In the genomic region with DNA sequence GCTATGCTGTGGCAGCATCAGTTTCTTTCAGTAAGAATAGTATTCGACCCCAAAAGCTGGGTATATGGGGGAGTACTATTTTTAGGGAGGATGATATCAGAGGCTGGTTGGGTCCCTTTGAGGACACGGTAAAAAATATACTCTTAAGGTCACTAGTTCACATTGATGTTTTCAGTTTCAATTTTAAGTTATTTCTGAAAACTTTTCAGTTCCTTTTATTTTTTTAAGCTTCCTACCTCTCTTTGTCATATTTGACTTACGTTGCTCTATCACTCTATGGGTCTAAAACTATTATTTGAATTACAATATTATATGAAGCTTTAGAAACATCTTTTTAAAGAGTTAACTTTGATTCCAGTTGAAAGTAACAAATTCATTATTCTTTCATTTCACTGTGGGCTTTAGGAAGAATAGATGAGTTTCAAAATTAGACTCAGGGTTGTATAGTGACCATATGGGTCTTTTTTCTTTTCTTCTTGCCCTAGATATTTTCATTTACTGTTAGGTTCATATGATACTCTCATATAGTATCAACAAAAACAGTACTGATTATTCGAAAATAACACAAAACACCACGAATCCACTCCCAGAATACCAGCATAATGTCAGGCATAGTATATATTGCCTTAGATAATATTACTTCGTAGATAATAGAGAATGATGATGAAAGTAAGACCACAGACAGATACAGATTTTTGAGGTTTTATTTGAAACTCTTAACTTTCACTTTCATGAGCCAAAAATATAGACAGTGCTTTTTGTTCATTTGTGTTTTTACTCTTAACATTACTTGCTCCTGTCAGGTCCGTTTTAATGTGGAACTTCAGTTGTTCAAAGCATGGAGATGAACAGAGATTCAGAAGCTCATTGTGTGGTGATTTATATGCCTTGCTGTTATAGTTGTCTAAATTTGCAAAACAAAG, we compare ENCODE assay signal across 9 cellular contexts. TPM values are rescaled to one million over a fixed set of nuclear protein-coding genes. Genes with fewer than 3 reads are reported as not detected.
DNase-seq lines count a peak whose midpoint lies in the region; ATAC-seq and TF ChIP-seq lines count a peak whose summit lies in the region.
"Had no signal": no experiment of that assay in that cellular context is flagged by ENCODE, and none has a peak within 500 bp of the region (broad histone marks: within the 10 kb centered on the region; RNA-seq: fewer than 3 reads in every experiment).

No MANE protein-coding gene starts in this region.

- TF ChIP-seq POLR2A in uterus (IDR thresholded peaks at IDR 0.05) (no peak), esophagus muscularis mucosa (IDR thresholded peaks at IDR 0.05; ENCODE audit: low read depth) (no peak)

- H3K9me3 ChIP-seq in uterus (no peaks in the 10 kb centered on the region), esophagus muscularis mucosa (no peaks in the 10 kb centered on the region), WERI-Rb-1 (ENCODE audit: severe bottlenecking) (peaks cover 5% of the 10 kb centered on the region)

- DNase-seq in activated naive CD8-positive, alpha-beta T cell treated with anti-CD3 and anti-CD28 coated beads, Interleukin-2, amount 50 U/mL, for 24 hours: no peak
- no peak for DNase-seq in iPS-NIHi11 (ENCODE audit: low spot score)
- no peak for DNase-seq in uterus
- DNase-seq in esophagus muscularis mucosa (ENCODE audit: extremely low spot score): no peak
- DNase-seq in WERI-Rb-1: no peak

- H3K4me1 ChIP-seq in uterus (no peaks in the 10 kb centered on the region), esophagus muscularis mucosa (peaks cover 0 to 6% (median 3%) of the 10 kb centered on the region in 4 donors)

- no peak for TF ChIP-seq CTCF in uterus (IDR thresholded peaks at IDR 0.05)
- no peak for TF ChIP-seq CTCF in esophagus muscularis mucosa (IDR thresholded peaks at IDR 0.05)
- TF ChIP-seq CTCF in WERI-Rb-1 (IDR thresholded peaks at IDR 0.05; ENCODE audit: low read depth, low read length): no peak

- H3K27me3 ChIP-seq in uterus: no peaks in the 10 kb centered on the region
- no peaks in the 10 kb centered on the region for H3K27me3 ChIP-seq in esophagus muscularis mucosa
- H3K27me3 ChIP-seq in WERI-Rb-1 (ENCODE audit: insufficient read depth, low read depth, severe bottlenecking): no peaks in the 10 kb centered on the region

- H3K36me3 ChIP-seq in uterus (no peaks in the 10 kb centered on the region), esophagus muscularis mucosa (peaks cover 0 to 10% (median 0%) of the 10 kb centered on the region in 4 donors), WERI-Rb-1 (no peaks in the 10 kb centered on the region)

- intact Hi-C loops in uterus (cut with DNase I; ENCODE audit: low total_unique reads) (no loop called here), esophagus muscularis mucosa (cut with DNase I) (no loop called here)

- H3K27ac ChIP-seq in uterus (peak overlapping the region in 1 of 2 donors; percentile 63), esophagus muscularis mucosa (replicated peaks in 1 of 4) (no peak overlapping the region), WERI-Rb-1 (no peak overlapping the region)

- no peak for TF ChIP-seq EP300 in esophagus muscularis mucosa (IDR thresholded peaks at IDR 0.05)

- ATAC-seq in GM19455 (IDR thresholded peaks at IDR 0.05; ENCODE audit: unreplicated experiment) (peak; percentile 89), HG03196 (IDR thresholded peaks at IDR 0.05; ENCODE audit: unreplicated experiment) (peak; percentile 95)
- ATAC-seq in activated naive CD8-positive, alpha-beta T cell treated with anti-CD3 and anti-CD28 coated beads, Interleukin-2, amount 50 U/mL, for 24 hours: peak; percentile 65

- H3K4me3 ChIP-seq in GM08714 (ENCODE audit: low read length) (peak overlapping the region; percentile 28; the same call in 1 of the 2 replicates), uterus (no peak overlapping the region), esophagus muscularis mucosa (no peak overlapping the region), WERI-Rb-1 (ENCODE audit: low read depth, low read length) (no peak overlapping the region)

- no peaks in the 10 kb centered on the region for H3K27me3 Mint-ChIP-seq in activated naive CD8-positive, alpha-beta T cell treated with anti-CD3 and anti-CD28 coated beads, Interleukin-2, amount 50 U/mL, for 24 hours

- peak overlapping the region; percentile 74 for H3K4me3 Mint-ChIP-seq in activated naive CD8-positive, alpha-beta T cell treated with anti-CD3 and anti-CD28 coated beads, Interleukin-2, amount 50 U/mL, for 24 hours
- H3K4me3 Mint-ChIP-seq: neural crest cell had no signal

- H3K9me3 Mint-ChIP-seq in activated naive CD8-positive, alpha-beta T cell treated with anti-CD3 and anti-CD28 coated beads, Interleukin-2, amount 50 U/mL, for 24 hours: peaks cover 16% of the 10 kb centered on the region

- 68% methylated on average over 7 of the region's 7 CpGs for WGBS in esophagus muscularis mucosa

- no peak overlapping the region for H3K27ac Mint-ChIP-seq in activated naive CD8-positive, alpha-beta T cell treated with anti-CD3 and anti-CD28 coated beads, Interleukin-2, amount 50 U/mL, for 24 hours

- H3K36me3 Mint-ChIP-seq in activated naive CD8-positive, alpha-beta T cell treated with anti-CD3 and anti-CD28 coated beads, Interleukin-2, amount 50 U/mL, for 24 hours (ENCODE audit: low read depth): peaks cover 17% of the 10 kb centered on the region

- H3K4me1 Mint-ChIP-seq in activated naive CD8-positive, alpha-beta T cell treated with anti-CD3 and anti-CD28 coated beads, Interleukin-2, amount 50 U/mL, for 24 hours: peaks cover 60% of the 10 kb centered on the region
- H3K4me1 Mint-ChIP-seq: neural crest cell had no signal

RNA-seq across cellular contexts. Expression of a gene that starts 9.8 kb away (rescaled TPM):
- total RNA-seq in uterus: 10 to 100 TPM; 12.5 to 19.2 (median 14.3) TPM
- 10 to 100 TPM; 11.0 to 22.8 (median 13.2) TPM for total RNA-seq in esophagus muscularis mucosa
